Comparison of ENCODE assay signal across 10 cellular contexts in genomic region chr20:23257848-23258746, GRCh38.
DNase-seq lines count a peak whose midpoint lies in the region; TF ChIP-seq lines count a peak whose summit lies in the region.
"Had no signal": no experiment of that assay in that cellular context is flagged by ENCODE, and none has a peak within 500 bp of the region (broad histone marks: within the 10 kb centered on the region; RNA-seq: fewer than 3 reads in every experiment).

No MANE protein-coding gene starts in this region.

- H3K27ac Mint-ChIP-seq in activated naive CD4-positive, alpha-beta T cell treated with anti-CD3 and anti-CD28 coated beads, Interleukin-2, amount 10 ng/mL, durations not matched to agents 7 days and 5 days, result no peak overlapping the region
- H3K27ac Mint-ChIP-seq: stimulated activated memory B cell treated with anti-CD40 and anti-IgM and Interleukin-4, amounts not matched to agents 10 μg/mL and 1 μg/mL and 100 μg/mL, for 72 hours had no signal

- no peak overlapping the region for H3K4me3 Mint-ChIP-seq in activated naive CD4-positive, alpha-beta T cell treated with anti-CD3 and anti-CD28 coated beads, Interleukin-2, amount 10 ng/mL, durations not matched to agents 7 days and 5 days
- H3K4me3 Mint-ChIP-seq: stimulated activated memory B cell treated with anti-CD40 and anti-IgM and Interleukin-4, amounts not matched to agents 10 μg/mL and 1 μg/mL and 100 μg/mL, for 72 hours had no signal

- CTCF ChIA-PET in activated naive CD4-positive, alpha-beta T cell treated with anti-CD3 and anti-CD28 coated beads, Interleukin-2, amount 10 ng/mL, durations not matched to agents 7 days and 5 days (lab: Charles Lee), result no interaction called here

- no peak for TF ChIP-seq CTCF in neural cell (IDR thresholded peaks at IDR 0.05; ENCODE audit: poor library complexity, severe bottlenecking)

- no peaks in the 10 kb centered on the region for H3K9me3 ChIP-seq in neural cell (ENCODE audit: low read length)

- no peaks in the 10 kb centered on the region for H3K27me3 ChIP-seq in neural cell (ENCODE audit: insufficient read depth, low read depth, low read length)

- H3K9me2 ChIP-seq in neural cell (ENCODE audit: insufficient read depth, low read length), result no peaks in the 10 kb centered on the region

- H3K27ac ChIP-seq in neural cell (ENCODE audit: low read length), result no peak overlapping the region

- H3K4me1 Mint-ChIP-seq in activated naive CD4-positive, alpha-beta T cell treated with anti-CD3 and anti-CD28 coated beads, Interleukin-2, amount 10 ng/mL, durations not matched to agents 7 days and 5 days, result no peaks in the 10 kb centered on the region
- H3K4me1 Mint-ChIP-seq: stimulated activated memory B cell treated with anti-CD40 and anti-IgM and Interleukin-4, amounts not matched to agents 10 μg/mL and 1 μg/mL and 100 μg/mL, for 72 hours had no signal

- no peaks in the 10 kb centered on the region for H3F3A ChIP-seq in neural cell (ENCODE audit: insufficient read depth, low read length, poor library complexity, severe bottlenecking)

- no peaks in the 10 kb centered on the region for H3K9me3 Mint-ChIP-seq in activated naive CD4-positive, alpha-beta T cell treated with anti-CD3 and anti-CD28 coated beads, Interleukin-2, amount 10 ng/mL, durations not matched to agents 7 days and 5 days
- H3K9me3 Mint-ChIP-seq: stimulated activated memory B cell treated with anti-CD40 and anti-IgM and Interleukin-4, amounts not matched to agents 10 μg/mL and 1 μg/mL and 100 μg/mL, for 72 hours had no signal

- H3K9ac ChIP-seq in neural cell (ENCODE audit: low read length), result no peak overlapping the region

- no peak for TF ChIP-seq RAD21 in neural cell (conservative IDR thresholded peaks at IDR 0.05)

- H3K27me3 Mint-ChIP-seq in activated naive CD4-positive, alpha-beta T cell treated with anti-CD3 and anti-CD28 coated beads, Interleukin-2, amount 10 ng/mL, durations not matched to agents 7 days and 5 days, result peaks cover 3% of the 10 kb centered on the region

- no peaks in the 10 kb centered on the region for H3K36me3 ChIP-seq in neural cell (ENCODE audit: insufficient read depth, low read length)

- peak; percentile 40 for DNase-seq in DMS153 (lab: John Stamatoyannopoulos, UW)
- DNase-seq in NCI-H2227 (lab: John Stamatoyannopoulos, UW; ENCODE audit: unreplicated experiment), result peak; percentile 21
- DNase-seq in dermis microvascular lymphatic vessel endothelial cell (ENCODE audit: low read depth in 2 of 2), result peak; percentile 97 to 98
- DNase-seq in activated CD4-positive, alpha-beta T cell treated with anti-CD3 and anti-CD28 coated beads for 4 hours, result no peak
- no peak for DNase-seq in activated naive CD4-positive, alpha-beta T cell treated with anti-CD3 and anti-CD28 coated beads, Interleukin-2, amount 10 ng/mL, durations not matched to agents 7 days and 5 days
- no peak for DNase-seq in superior temporal gyrus (ENCODE audit: extremely low spot score)
- DNase-seq in activated CD8-positive, alpha-beta memory T cell treated with anti-CD3 and anti-CD28 coated beads for 24 hours, result no peak
- DNase-seq: hippocampal formation had no signal

- H3K4me3 ChIP-seq in neural cell (ENCODE audit: low read length), result no peak overlapping the region

- H4K20me1 ChIP-seq in neural cell (ENCODE audit: insufficient read depth), result no peaks in the 10 kb centered on the region

- TF ChIP-seq EP300 in neural cell (conservative IDR thresholded peaks at IDR 0.05; ENCODE audit: poor library complexity, severe bottlenecking), result no peak

- no peaks in the 10 kb centered on the region for H3K36me3 Mint-ChIP-seq in activated naive CD4-positive, alpha-beta T cell treated with anti-CD3 and anti-CD28 coated beads, Interleukin-2, amount 10 ng/mL, durations not matched to agents 7 days and 5 days
- H3K36me3 Mint-ChIP-seq: stimulated activated memory B cell treated with anti-CD40 and anti-IgM and Interleukin-4, amounts not matched to agents 10 μg/mL and 1 μg/mL and 100 μg/mL, for 72 hours had no signal

- no peak overlapping the region for H3K4me2 ChIP-seq in neural cell (ENCODE audit: low read length)

- H2AFZ ChIP-seq in neural cell (ENCODE audit: low read depth, low read length), result no peak overlapping the region

- H3K79me2 ChIP-seq in neural cell (replicated peaks; ENCODE audit: insufficient read depth, low read length), result no peaks in the 10 kb centered on the region

TF ChIP-seq in neural cell, 6 proteins besides CTCF, POLR2A, EP300 and RAD21:
- TF ChIP-seq MXI1 (conservative IDR thresholded peaks at IDR 0.05; ENCODE audit: poor library complexity, severe bottlenecking) (no peak), POLR2AphosphoS5 (IDR thresholded peaks at IDR 0.05) (peak; percentile 54), EZH2 (IDR thresholded peaks at IDR 0.05; ENCODE audit: borderline replicate concordance, insufficient read depth, low read length, poor library complexity, severe bottlenecking) (no peak)
TF ChIP-seq in neural cell: peak in this region for 1.

Comparison
In these comparisons a context has a peak if more than half of its experiments do, and no peak if none do; other contexts are left out.
1. DNase-seq: peak in DMS153 (single experiment), NCI-H2227 (single experiment) and dermis microvascular lymphatic vessel endothelial cell (2 of 2); none in activated CD4-positive, alpha-beta T cell treated with anti-CD3 and anti-CD28 coated beads for 4 hours (0 of 2), activated naive CD4-positive, alpha-beta T cell treated with anti-CD3 and anti-CD28 coated beads, Interleukin-2, amount 10 ng/mL, durations not matched to agents 7 days and 5 days (single experiment), superior temporal gyrus (single experiment) and activated CD8-positive, alpha-beta memory T cell treated with anti-CD3 and anti-CD28 coated beads for 24 hours (single experiment).